7 cellular contexts compared by ENCODE assay signal in genomic region chrX:49268702-49269009, GRCh38. TPM values are rescaled to one million over a fixed set of nuclear protein-coding genes. Genes with fewer than 3 reads are reported as not detected.
DNase-seq lines count a peak whose midpoint lies in the region; ATAC-seq and TF ChIP-seq lines count a peak whose summit lies in the region.

No MANE protein-coding gene starts in this region.

- H3K27ac ChIP-seq in iPS DF 6.9 (ENCODE audit: low read length), result no peak overlapping the region

- H3K4me3 ChIP-seq in HFF-Myc (replicated peaks; ENCODE audit: low read depth, low read length) (peak overlapping the region; percentile 49), iPS DF 6.9 (ENCODE audit: low read length) (peak overlapping the region; percentile 52; the same call in 1 of the 2 replicates)

- H3K36me3 Mint-ChIP-seq in activated CD8-positive, alpha-beta T cell treated with anti-CD3 and anti-CD28 coated beads, Interleukin-2, amount 10 ng/mL, durations not matched to agents 7 days and 5 days (ENCODE audit: low read depth), result peaks cover 12% of the 10 kb centered on the region
- H3K36me3 Mint-ChIP-seq in stimulated activated memory B cell treated with anti-CD40 and anti-IgM and Interleukin-4, amounts not matched to agents 10 μg/mL and 1 μg/mL and 100 μg/mL, for 72 hours, result peaks cover 7% of the 10 kb centered on the region

- POLR2A ChIA-PET in activated CD8-positive, alpha-beta T cell treated with anti-CD3 and anti-CD28 coated beads, Interleukin-2, amount 10 ng/mL, durations not matched to agents 7 days and 5 days (lab: Charles Lee), result interaction anchor here (0.7 to 1.6 kb wide), 5 partner anchors 9 to 33 kb away, joined by 3 to 10 read pairs (median 7); partner anchors contain the start of gene CCDC22

- H3K36me3 ChIP-seq in iPS DF 6.9 (ENCODE audit: control insufficient read depth, insufficient read depth, low read length), result no peaks in the 10 kb centered on the region

- H3K4me3 Mint-ChIP-seq in activated CD8-positive, alpha-beta T cell treated with anti-CD3 and anti-CD28 coated beads, Interleukin-2, amount 10 ng/mL, durations not matched to agents 7 days and 5 days, result peak overlapping the region; percentile 82
- H3K4me3 Mint-ChIP-seq in stimulated activated memory B cell treated with anti-CD40 and anti-IgM and Interleukin-4, amounts not matched to agents 10 μg/mL and 1 μg/mL and 100 μg/mL, for 72 hours, result peak overlapping the region; percentile 88

- H3K9me3 Mint-ChIP-seq in activated CD8-positive, alpha-beta T cell treated with anti-CD3 and anti-CD28 coated beads, Interleukin-2, amount 10 ng/mL, durations not matched to agents 7 days and 5 days (ENCODE audit: insufficient read depth), result no peaks in the 10 kb centered on the region
- H3K9me3 Mint-ChIP-seq in stimulated activated memory B cell treated with anti-CD40 and anti-IgM and Interleukin-4, amounts not matched to agents 10 μg/mL and 1 μg/mL and 100 μg/mL, for 72 hours, result no peaks in the 10 kb centered on the region

- H3K4me1 Mint-ChIP-seq in activated CD8-positive, alpha-beta T cell treated with anti-CD3 and anti-CD28 coated beads, Interleukin-2, amount 10 ng/mL, durations not matched to agents 7 days and 5 days (ENCODE audit: low read depth), result peaks cover 56% of the 10 kb centered on the region
- peaks cover 27% of the 10 kb centered on the region for H3K4me1 Mint-ChIP-seq in stimulated activated memory B cell treated with anti-CD40 and anti-IgM and Interleukin-4, amounts not matched to agents 10 μg/mL and 1 μg/mL and 100 μg/mL, for 72 hours

- no peaks in the 10 kb centered on the region for H3K9me3 ChIP-seq in iPS DF 6.9 (ENCODE audit: control insufficient read depth, insufficient read depth, low read length)

- no CpG with 5 or more reads among the region's 4 CpGs for WGBS in iPS DF 6.9 (ENCODE audit: insufficient coverage, insufficient read length)

- H3K27me3 ChIP-seq in iPS DF 6.9 (ENCODE audit: control insufficient read depth, insufficient read depth, low read length), result no peaks in the 10 kb centered on the region

- H3K27ac Mint-ChIP-seq in activated CD8-positive, alpha-beta T cell treated with anti-CD3 and anti-CD28 coated beads, Interleukin-2, amount 10 ng/mL, durations not matched to agents 7 days and 5 days, result peak overlapping the region; percentile 99
- H3K27ac Mint-ChIP-seq in stimulated activated memory B cell treated with anti-CD40 and anti-IgM and Interleukin-4, amounts not matched to agents 10 μg/mL and 1 μg/mL and 100 μg/mL, for 72 hours, result peak overlapping the region; percentile 90

- CTCF ChIA-PET in activated CD8-positive, alpha-beta T cell treated with anti-CD3 and anti-CD28 coated beads, Interleukin-2, amount 10 ng/mL, durations not matched to agents 7 days and 5 days (lab: Charles Lee), result interaction anchor here (0.9 to 2.5 kb wide), 3 partner anchors 41 to 113 kb away, joined by 3 to 11 read pairs (median 3); no protein-coding TSS in a partner anchor

- no peak for TF ChIP-seq CTCF in HFF-Myc (IDR thresholded peaks at IDR 0.05; ENCODE audit: low read depth, low read length, missing control alignments)

- no peaks in the 10 kb centered on the region for H3K27me3 Mint-ChIP-seq in activated CD8-positive, alpha-beta T cell treated with anti-CD3 and anti-CD28 coated beads, Interleukin-2, amount 10 ng/mL, durations not matched to agents 7 days and 5 days (ENCODE audit: low read depth)
- H3K27me3 Mint-ChIP-seq in stimulated activated memory B cell treated with anti-CD40 and anti-IgM and Interleukin-4, amounts not matched to agents 10 μg/mL and 1 μg/mL and 100 μg/mL, for 72 hours, result no peaks in the 10 kb centered on the region

- H3K4me1 ChIP-seq in iPS DF 6.9 (ENCODE audit: control insufficient read depth, insufficient read depth, low read length), result peaks cover 2% of the 10 kb centered on the region; the same call in 1 of the 2 replicates

- DNase-seq in HFF-Myc (ENCODE audit: extremely low read depth, low read depth) (no peak), iPS DF 6.9 (ENCODE audit: low read depth, low spot score) (no peak), DMS 273 treated with DMSO at 0.1 percent for 48 hours (lab: John Stamatoyannopoulos, UW) (no peak)
- no peak for DNase-seq in activated CD8-positive, alpha-beta T cell treated with anti-CD3 and anti-CD28 coated beads, Interleukin-2, amount 10 ng/mL, durations not matched to agents 7 days and 5 days
- DNase-seq in effector CD4-positive, alpha-beta T cell, result no peak

- no peak for ATAC-seq in activated CD8-positive, alpha-beta T cell treated with anti-CD3 and anti-CD28 coated beads, Interleukin-2, amount 10 ng/mL, durations not matched to agents 7 days and 5 days
- ATAC-seq in stimulated activated memory B cell treated with anti-CD40 and anti-IgM and Interleukin-4, amounts not matched to agents 10 μg/mL and 1 μg/mL and 100 μg/mL, for 72 hours, result no peak
- ATAC-seq in GM19397 (IDR thresholded peaks at IDR 0.05; ENCODE audit: unreplicated experiment), result no peak

RNA-seq across cellular contexts. Expression of gene PPP1R3F, which starts 0.9 kb away (rescaled TPM):
- 1 to 10 TPM; 8.0 to 8.5 TPM for total RNA-seq in activated CD8-positive, alpha-beta T cell treated with anti-CD3 and anti-CD28 coated beads, Interleukin-2, amount 10 ng/mL, durations not matched to agents 7 days and 5 days

RNA-seq across cellular contexts. Expression of gene FOXP3, which starts 4.1 kb away (rescaled TPM):
- 10 to 100 TPM; 14.6 to 15.4 TPM for total RNA-seq in activated CD8-positive, alpha-beta T cell treated with anti-CD3 and anti-CD28 coated beads, Interleukin-2, amount 10 ng/mL, durations not matched to agents 7 days and 5 days

RNA-seq across cellular contexts. Expression of gene CCDC22, which starts 33.4 kb away (rescaled TPM):
- total RNA-seq in activated CD8-positive, alpha-beta T cell treated with anti-CD3 and anti-CD28 coated beads, Interleukin-2, amount 10 ng/mL, durations not matched to agents 7 days and 5 days, result 10 to 100 TPM; 27.3 to 32.2 TPM

RNA-seq across cellular contexts. Expression of gene GAGE10, which starts 34.8 kb away (rescaled TPM):
- not detected for total RNA-seq in activated CD8-positive, alpha-beta T cell treated with anti-CD3 and anti-CD28 coated beads, Interleukin-2, amount 10 ng/mL, durations not matched to agents 7 days and 5 days

RNA-seq across cellular contexts. Expression of gene CACNA1F, which starts 35.5 kb away (rescaled TPM):
- under 1 TPM; 0.11 to 0.18 TPM for total RNA-seq in activated CD8-positive, alpha-beta T cell treated with anti-CD3 and anti-CD28 coated beads, Interleukin-2, amount 10 ng/mL, durations not matched to agents 7 days and 5 days
